7 cellular contexts compared by ENCODE assay signal in genomic region chr1:23562138-23562819, GRCh38. TPM values are rescaled to one million over a fixed set of nuclear protein-coding genes. Genes with fewer than 3 reads are reported as not detected.
A peak's percentile ranks its signal among the peaks of the same experiment; 100 is the strongest.
DNase-seq lines count a peak whose midpoint lies in the region; ATAC-seq and TF ChIP-seq lines count a peak whose summit lies in the region.

No MANE protein-coding gene starts in this region.

- no peak for ATAC-seq in GM21528 (IDR thresholded peaks at IDR 0.05; ENCODE audit: low FRiP score, unreplicated experiment)

- no peaks in the 10 kb centered on the region for H3K9me3 ChIP-seq in duodenal mucosa (ENCODE audit: control insufficient read depth in 1 of 2, low read length in 2 of 2)

- TF ChIP-seq POLR2A in lower leg skin (IDR thresholded peaks at IDR 0.05), result no peak

- H3K27ac ChIP-seq in duodenal mucosa (ENCODE audit: low read depth, low read length), result peak overlapping the region; percentile 76

- H3K36me3 Mint-ChIP-seq in stimulated activated naive CD8-positive, alpha-beta T cell treated with anti-CD3 and anti-CD28 coated beads, Interleukin-15, Interleukin-2, amounts not matched to agents 100 ng/mL and 50 ng/mL, for 24 hours (ENCODE audit: low read depth), result peaks cover 13% of the 10 kb centered on the region

- DNase-seq in GDM1 (lab: John Stamatoyannopoulos, UW), result peak; percentile 68
- peak; percentile 94 for DNase-seq in NCI-H1092 treated with DMSO at 0.1 percent for 48 hours (lab: John Stamatoyannopoulos, UW)
- DNase-seq in SK-N-DZ (ENCODE audit: low spot score), result peak; percentile 94
- peak; percentile 91 to 98 for DNase-seq in lower leg skin (ENCODE audit: low spot score in 2 of 2)

- intact Hi-C loops in lower leg skin (cut with DNase I; ENCODE audit: low total_unique reads), result no loop called here

- H3K4me3 Mint-ChIP-seq in stimulated activated naive CD8-positive, alpha-beta T cell treated with anti-CD3 and anti-CD28 coated beads, Interleukin-15, Interleukin-2, amounts not matched to agents 100 ng/mL and 50 ng/mL, for 24 hours, result peak overlapping the region; percentile 30

- no peaks in the 10 kb centered on the region for H3K36me3 ChIP-seq in duodenal mucosa (ENCODE audit: control insufficient read depth in 1 of 2, insufficient read depth in 2 of 2, low read length in 2 of 2)

- TF ChIP-seq CTCF in lower leg skin (IDR thresholded peaks at IDR 0.05), result no peak

- H3K4me3 ChIP-seq in duodenal mucosa (ENCODE audit: low read depth in 1 of 2, low read length in 2 of 2) (no peak overlapping the region), lower leg skin (ENCODE audit: low read depth, poor library complexity, severe bottlenecking) (no peak overlapping the region)

- H3K27me3 ChIP-seq in duodenal mucosa (ENCODE audit: control insufficient read depth in 1 of 2, insufficient read depth in 2 of 2, low read length in 2 of 2), result no peaks in the 10 kb centered on the region

- H3K27ac Mint-ChIP-seq in stimulated activated naive CD8-positive, alpha-beta T cell treated with anti-CD3 and anti-CD28 coated beads, Interleukin-15, Interleukin-2, amounts not matched to agents 100 ng/mL and 50 ng/mL, for 24 hours, result no peak overlapping the region

- peaks cover 21% of the 10 kb centered on the region for H3K27me3 Mint-ChIP-seq in stimulated activated naive CD8-positive, alpha-beta T cell treated with anti-CD3 and anti-CD28 coated beads, Interleukin-15, Interleukin-2, amounts not matched to agents 100 ng/mL and 50 ng/mL, for 24 hours

- peaks cover 40 to 57% of the 10 kb centered on the region in 2 donors for H3K4me1 ChIP-seq in duodenal mucosa (ENCODE audit: control insufficient read depth in 1 of 2, insufficient read depth in 2 of 2, low read length in 2 of 2)

- H3K4me1 Mint-ChIP-seq in stimulated activated naive CD8-positive, alpha-beta T cell treated with anti-CD3 and anti-CD28 coated beads, Interleukin-15, Interleukin-2, amounts not matched to agents 100 ng/mL and 50 ng/mL, for 24 hours (ENCODE audit: low read depth), result peaks cover 60% of the 10 kb centered on the region

- no peaks in the 10 kb centered on the region for H3K9me3 Mint-ChIP-seq in stimulated activated naive CD8-positive, alpha-beta T cell treated with anti-CD3 and anti-CD28 coated beads, Interleukin-15, Interleukin-2, amounts not matched to agents 100 ng/mL and 50 ng/mL, for 24 hours

- WGBS in lower leg skin, 2 donors, result 1 to 4% methylated on average over 19 of the region's 19 CpGs

- H3K9ac ChIP-seq in duodenal mucosa (ENCODE audit: low read depth in 1 of 2, low read length in 2 of 2), result peak overlapping the region in 1 of 2 donors; percentile 17

RNA-seq across cellular contexts. Expression of gene ID3, which starts 3.0 kb away (rescaled TPM):
- polyA plus RNA-seq in SK-N-DZ (2014; cell fraction: cytosol; rRNA removed), result 79.5 and 102 TPM in 2 replicates
- 83.1 and 85.5 TPM in 2 replicates for polyA plus RNA-seq in SK-N-DZ (2014; cell fraction: nucleus; rRNA removed)
- 100 to 1,000 TPM in 3 of 4 donors, 10 to 100 TPM in 1; 81.2 to 209 (median 122) TPM for total RNA-seq in lower leg skin

RNA-seq across cellular contexts. Expression of gene E2F2, which starts 31.2 kb away (rescaled TPM):
- polyA plus RNA-seq in SK-N-DZ (2014; cell fraction: cytosol; rRNA removed), result 26.6 and 31.0 TPM in 2 replicates
- polyA plus RNA-seq in SK-N-DZ (2014; cell fraction: nucleus; rRNA removed), result 19.0 and 22.7 TPM in 2 replicates
- 10 to 100 TPM in 2 of 4 donors, 1 to 10 TPM in 2; 6.0 to 12.1 (median 9.0) TPM for total RNA-seq in lower leg skin
